9 cellular contexts compared by ENCODE assay signal in genomic region chr4:122758033-122758432, GRCh38. TPM values are rescaled to one million over a fixed set of nuclear protein-coding genes. Genes with fewer than 3 reads are reported as not detected.
DNase-seq lines count a peak whose midpoint lies in the region; ATAC-seq and TF ChIP-seq lines count a peak whose summit lies in the region.
"Had no signal": no experiment of that assay in that cellular context is flagged by ENCODE, and none has a peak within 500 bp of the region (broad histone marks: within the 10 kb centered on the region; RNA-seq: fewer than 3 reads in every experiment).

No MANE protein-coding gene starts in this region.

- no peaks in the 10 kb centered on the region for H3K36me3 Mint-ChIP-seq in CD4-positive, alpha-beta T cell (ENCODE audit: low read depth)
- H3K36me3 Mint-ChIP-seq in endodermal cell (ENCODE audit: low read depth), result no peaks in the 10 kb centered on the region
- peaks cover 3% of the 10 kb centered on the region for H3K36me3 Mint-ChIP-seq in activated T-helper 1 cell treated with anti-CD3 and anti-CD28 coated beads, Interleukin-12 subunit alpha, Interleukin-12 subunit beta, Interleukin-2, Interleukin-4 antibody, amounts not matched to agents 30 ng/mL and 10 ng/mL and 1 ng/mL, durations not matched to agents 14 hours and 24 hours and 36 hours (ENCODE audit: low read depth)

- 45% methylated on average over 2 of the region's 2 CpGs; no CpG with 5 or more reads in 1 of the 2 experiments for WGBS in endodermal cell (ENCODE audit: insufficient coverage in 1 of 2, insufficient read length in 1 of 2), 2 experiments
- no CpG with 5 or more reads among the region's 2 CpGs for WGBS in neuronal stem cell (ENCODE audit: extremely low coverage in 2 of 2, insufficient read length in 2 of 2, insufficient replicate concordance in 1 of 2), 2 donors

- DNase-seq in CD4-positive, alpha-beta T cell, result no peak
- peak; percentile 20 for DNase-seq in GM20000 (ENCODE audit: low spot score)
- DNase-seq in NOMO-1 treated with DMSO at 0.1 percent for 48 hours (lab: John Stamatoyannopoulos, UW; ENCODE audit: unreplicated experiment), result peak; percentile 36
- no peak for DNase-seq in endodermal cell
- no peak for DNase-seq in neuronal stem cell (ENCODE audit: low spot score)
- DNase-seq in HuH-7.5 (ENCODE audit: low spot score), result no peak
- no peak for DNase-seq in activated T-helper 1 cell treated with anti-CD3 and anti-CD28 coated beads, Interleukin-12 subunit alpha, Interleukin-12 subunit beta, Interleukin-2, Interleukin-4 antibody, amounts not matched to agents 30 ng/mL and 10 ng/mL and 1 ng/mL, durations not matched to agents 14 hours and 24 hours and 36 hours (ENCODE audit: low spot score)

- peaks cover 11% of the 10 kb centered on the region for H3K4me1 Mint-ChIP-seq in CD4-positive, alpha-beta T cell (ENCODE audit: low read depth)
- peaks cover 8% of the 10 kb centered on the region for H3K4me1 Mint-ChIP-seq in endodermal cell
- H3K4me1 Mint-ChIP-seq in activated T-helper 1 cell treated with anti-CD3 and anti-CD28 coated beads, Interleukin-12 subunit alpha, Interleukin-12 subunit beta, Interleukin-2, Interleukin-4 antibody, amounts not matched to agents 30 ng/mL and 10 ng/mL and 1 ng/mL, durations not matched to agents 14 hours and 24 hours and 36 hours (ENCODE audit: low read depth), result peaks cover 40% of the 10 kb centered on the region

- intact Hi-C loops in CD4-positive, alpha-beta T cell (cut with DNase I, micrococcal nuclease), result loop anchor here in 1 of 2 experiments (2.0 to 5.0 kb wide), 3 partner anchors 154 to 1564 kb away; no protein-coding TSS in a partner anchor
- intact Hi-C loops in activated T-helper 1 cell treated with anti-CD3 and anti-CD28 coated beads, Interleukin-12 subunit alpha, Interleukin-12 subunit beta, Interleukin-2, Interleukin-4 antibody, amounts not matched to agents 30 ng/mL and 10 ng/mL and 1 ng/mL, durations not matched to agents 14 hours and 24 hours and 36 hours (cut with micrococcal nuclease), result loop anchor here (1.0 to 10.0 kb wide), 2 partner anchors 165 to 1567 kb away; a partner anchor contains a TSS

- no peak overlapping the region for H2BK12ac ChIP-seq in neuronal stem cell (ENCODE audit: low read length)

- H2AFZ ChIP-seq in neuronal stem cell (ENCODE audit: low read length), result peak overlapping the region; percentile 54

- no peaks in the 10 kb centered on the region for H3K9me3 Mint-ChIP-seq in CD4-positive, alpha-beta T cell
- no peaks in the 10 kb centered on the region for H3K9me3 Mint-ChIP-seq in endodermal cell
- H3K9me3 Mint-ChIP-seq in activated T-helper 1 cell treated with anti-CD3 and anti-CD28 coated beads, Interleukin-12 subunit alpha, Interleukin-12 subunit beta, Interleukin-2, Interleukin-4 antibody, amounts not matched to agents 30 ng/mL and 10 ng/mL and 1 ng/mL, durations not matched to agents 14 hours and 24 hours and 36 hours, result no peaks in the 10 kb centered on the region

- no peak overlapping the region for H3K18ac ChIP-seq in neuronal stem cell (ENCODE audit: low read length)

- H3K9ac ChIP-seq in endodermal cell (ENCODE audit: extremely low read depth, low read length, poor library complexity, severe bottlenecking) (no peak overlapping the region), neuronal stem cell (ENCODE audit: low read depth, low read length, poor library complexity) (no peak overlapping the region)

- no peak overlapping the region for H3K4me2 ChIP-seq in neuronal stem cell (ENCODE audit: insufficient read depth, low read length, poor library complexity, severe bottlenecking)

- no peak for ATAC-seq in CD4-positive, alpha-beta T cell (ENCODE audit: poor library complexity)
- no peak for ATAC-seq in HG02623 (IDR thresholded peaks at IDR 0.05; ENCODE audit: unreplicated experiment)

- H3K23ac ChIP-seq in neuronal stem cell (ENCODE audit: low read depth, low read length, poor library complexity), result no peak overlapping the region

- peak; percentile 82 for TF ChIP-seq CTCF in CD4-positive, alpha-beta T cell (IDR thresholded peaks at IDR 0.05)
- TF ChIP-seq CTCF in GM20000 (IDR thresholded peaks at IDR 0.05; ENCODE audit: extremely low read depth, missing control alignments) (peak; percentile 15), endodermal cell (conservative IDR thresholded peaks at IDR 0.05) (peak; percentile 87)

- no peak overlapping the region for H3K27ac Mint-ChIP-seq in CD4-positive, alpha-beta T cell
- no peak overlapping the region for H3K27ac Mint-ChIP-seq in endodermal cell
- H3K27ac Mint-ChIP-seq in activated T-helper 1 cell treated with anti-CD3 and anti-CD28 coated beads, Interleukin-12 subunit alpha, Interleukin-12 subunit beta, Interleukin-2, Interleukin-4 antibody, amounts not matched to agents 30 ng/mL and 10 ng/mL and 1 ng/mL, durations not matched to agents 14 hours and 24 hours and 36 hours, result no peak overlapping the region

- POLR2A ChIA-PET in CD4-positive, alpha-beta T cell (lab: Charles Lee), result interaction anchor here (0.6 kb wide), 1 partner anchor 152 kb away, joined by 3 read pairs; no protein-coding TSS in a partner anchor

- H3K4me1 ChIP-seq in endodermal cell (ENCODE audit: control insufficient read depth, insufficient read depth, low read length) (no peaks in the 10 kb centered on the region), neuronal stem cell (ENCODE audit: control insufficient read depth in 2 of 2, insufficient read depth in 1 of 2, low read depth in 1 of 2, low read length in 2 of 2) (no peaks in the 10 kb centered on the region)

- no peak overlapping the region for H3K4me3 Mint-ChIP-seq in CD4-positive, alpha-beta T cell
- no peak overlapping the region for H3K4me3 Mint-ChIP-seq in endodermal cell
- H3K4me3 Mint-ChIP-seq in activated T-helper 1 cell treated with anti-CD3 and anti-CD28 coated beads, Interleukin-12 subunit alpha, Interleukin-12 subunit beta, Interleukin-2, Interleukin-4 antibody, amounts not matched to agents 30 ng/mL and 10 ng/mL and 1 ng/mL, durations not matched to agents 14 hours and 24 hours and 36 hours, result no peak overlapping the region

- H3K14ac ChIP-seq in neuronal stem cell (ENCODE audit: low read length), result no peak overlapping the region

- peaks cover 31% of the 10 kb centered on the region for H3K27me3 Mint-ChIP-seq in CD4-positive, alpha-beta T cell
- H3K27me3 Mint-ChIP-seq in endodermal cell (ENCODE audit: insufficient read depth), result no peaks in the 10 kb centered on the region
- H3K27me3 Mint-ChIP-seq in activated T-helper 1 cell treated with anti-CD3 and anti-CD28 coated beads, Interleukin-12 subunit alpha, Interleukin-12 subunit beta, Interleukin-2, Interleukin-4 antibody, amounts not matched to agents 30 ng/mL and 10 ng/mL and 1 ng/mL, durations not matched to agents 14 hours and 24 hours and 36 hours (ENCODE audit: insufficient read depth), result peaks cover 19% of the 10 kb centered on the region

- H3K36me3 ChIP-seq in endodermal cell (ENCODE audit: control insufficient read depth, insufficient read depth, low read length), result no peaks in the 10 kb centered on the region
- no peaks in the 10 kb centered on the region for H3K36me3 ChIP-seq in neuronal stem cell (replicated peaks in 1 of 2; ENCODE audit: control insufficient read depth in 2 of 2, insufficient read depth in 2 of 2, low read length in 2 of 2)
- H3K36me3 ChIP-seq: SJCRH30 had no signal

- H2BK120ac ChIP-seq in neuronal stem cell (ENCODE audit: low read depth, low read length), result no peak overlapping the region

- H3K27ac ChIP-seq in CD4-positive, alpha-beta T cell (ENCODE audit: low read depth, low read length), result no peak overlapping the region
- no peak overlapping the region for H3K27ac ChIP-seq in endodermal cell (ENCODE audit: low read depth, low read length)
- H3K27ac ChIP-seq in neuronal stem cell (replicated peaks; ENCODE audit: low read length), result no peak overlapping the region
- H3K27ac ChIP-seq: SJCRH30 had no signal

- H3K9me3 ChIP-seq in CD4-positive, alpha-beta T cell (ENCODE audit: control insufficient read depth, low read length), result no peaks in the 10 kb centered on the region
- no peaks in the 10 kb centered on the region for H3K9me3 ChIP-seq in endodermal cell (ENCODE audit: control insufficient read depth, low read length)
- no peaks in the 10 kb centered on the region for H3K9me3 ChIP-seq in neuronal stem cell (replicated peaks in 1 of 2; ENCODE audit: control insufficient read depth in 2 of 2, insufficient read depth in 1 of 2, low read depth in 1 of 2, low read length in 2 of 2)
- H3K9me3 ChIP-seq: SJCRH30 had no signal

- no peak overlapping the region for H4K91ac ChIP-seq in neuronal stem cell (ENCODE audit: low read depth, low read length, poor library complexity)

- H3K27me3 ChIP-seq in CD4-positive, alpha-beta T cell (ENCODE audit: control insufficient read depth, insufficient read depth, low read length), result no peaks in the 10 kb centered on the region
- H3K27me3 ChIP-seq in endodermal cell (ENCODE audit: control insufficient read depth, insufficient read depth, low read length, poor library complexity, severe bottlenecking), result no peaks in the 10 kb centered on the region
- no peaks in the 10 kb centered on the region for H3K27me3 ChIP-seq in neuronal stem cell (ENCODE audit: control insufficient read depth in 3 of 3, insufficient read depth in 3 of 3, low read depth in 1 of 3, low read length in 3 of 3)
- H3K27me3 ChIP-seq: SJCRH30 had no signal

- H2BK5ac ChIP-seq in neuronal stem cell (ENCODE audit: low read length), result no peak overlapping the region

- H2BK15ac ChIP-seq in neuronal stem cell (ENCODE audit: low read length), result no peak overlapping the region

- H3K4me3 ChIP-seq in endodermal cell (ENCODE audit: low read length), result no peak overlapping the region
- H3K4me3 ChIP-seq in neuronal stem cell (ENCODE audit: low read length in 2 of 2), result no peak overlapping the region
- H3K4me3 ChIP-seq: SJCRH30 had no signal

- H3K4ac ChIP-seq in neuronal stem cell (ENCODE audit: low read length), result no peak overlapping the region

- CTCF ChIA-PET in CD4-positive, alpha-beta T cell (lab: Charles Lee), result interaction anchor here (0.7 to 2.0 kb wide), 11 partner anchors 8 to 361 kb away, joined by 3 to 15 read pairs (median 4); partner anchors contain the start of gene BBS12

- H3K79me1 ChIP-seq in neuronal stem cell (ENCODE audit: low read depth, low read length), result no peaks in the 10 kb centered on the region

- H2AK5ac ChIP-seq in neuronal stem cell (ENCODE audit: low read depth, low read length), result no peak overlapping the region

- H4K8ac ChIP-seq in neuronal stem cell (ENCODE audit: low read depth, low read length), result no peak overlapping the region

RNA-seq across cellular contexts. Expression of gene BBS12, which starts 25.5 kb away (rescaled TPM):
- total RNA-seq in CD4-positive, alpha-beta T cell, result under 1 TPM; 0.80 to 0.84 TPM
- 1 to 10 TPM; 4.1 to 4.2 TPM for total RNA-seq in endodermal cell
- polyA plus RNA-seq in endodermal cell (2013, experiment 1 of 2), result 6.2 TPM
- 5.4 TPM for polyA plus RNA-seq in endodermal cell (2013, experiment 2 of 2)
- 3.9 TPM for polyA plus RNA-seq in neuronal stem cell (2013, experiment 1 of 2)
- 3.9 TPM for polyA plus RNA-seq in neuronal stem cell (2013, experiment 2 of 2)
- total RNA-seq in activated T-helper 1 cell treated with anti-CD3 and anti-CD28 coated beads, Interleukin-12 subunit alpha, Interleukin-12 subunit beta, Interleukin-2, Interleukin-4 antibody, amounts not matched to agents 30 ng/mL and 10 ng/mL and 1 ng/mL, durations not matched to agents 14 hours and 24 hours and 36 hours, result 4.4 and 6.2 TPM in 2 replicates

Comparison
In these comparisons a context has a peak if more than half of its experiments do, and no peak if none do; other contexts are left out.
1. DNase-seq: peak in GM20000 (single experiment) and NOMO-1 treated with DMSO at 0.1 percent for 48 hours (single experiment); none in CD4-positive, alpha-beta T cell (0 of 10), endodermal cell (single experiment), neuronal stem cell (single experiment), HuH-7.5 (single experiment) and activated T-helper 1 cell treated with anti-CD3 and anti-CD28 coated beads, Interleukin-12 subunit alpha, Interleukin-12 subunit beta, Interleukin-2, Interleukin-4 antibody, amounts not matched to agents 30 ng/mL and 10 ng/mL and 1 ng/mL, durations not matched to agents 14 hours and 24 hours and 36 hours (single experiment).
2. CTCF ChIP-seq: peak in every context shown above with its lines; median percentile 87 in endodermal cell; 82 in CD4-positive, alpha-beta T cell; 15 in GM20000.